8 cellular contexts compared by ENCODE assay signal in the genomic region with DNA sequence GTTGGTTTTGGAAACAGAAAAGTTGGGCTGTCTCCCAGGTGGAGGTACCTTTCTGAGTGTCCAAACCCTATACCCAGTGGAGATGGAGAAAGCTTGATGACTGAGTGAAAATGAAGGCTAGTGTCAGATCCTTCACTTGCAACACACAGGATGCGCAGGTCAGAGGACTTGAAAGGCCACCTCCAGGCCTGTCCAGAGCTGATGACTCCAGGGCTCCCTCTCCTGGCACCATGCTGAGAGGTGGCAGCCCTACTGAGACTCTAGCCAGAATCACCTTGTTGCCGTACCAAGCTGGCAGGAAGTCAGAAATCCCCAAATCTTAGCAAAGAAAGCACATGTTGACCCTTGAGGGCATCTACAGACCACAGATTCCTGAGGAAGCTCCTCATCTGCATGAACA. TPM values are rescaled to one million over a fixed set of nuclear protein-coding genes. Genes with fewer than 3 reads are reported as not detected.
DNase-seq lines count a peak whose midpoint lies in the region; ATAC-seq, FAIRE-seq and TF ChIP-seq lines count a peak whose summit lies in the region.

No MANE protein-coding gene starts in this region.

- RAD21 ChIA-PET in GM12878 (lab: Charles Lee; ENCODE audit: unreplicated experiment), result interaction anchor here (1.2 kb wide), 1 partner anchor 12 kb away, joined by 3 read pairs; no protein-coding TSS in a partner anchor

- CTCF ChIA-PET in GM12878 (lab: Yijun Ruan, JAX), result interaction anchor here (1.1 to 2.3 kb wide), 9 partner anchors 9 to 202 kb away, joined by 3 to 11 read pairs (median 5); no protein-coding TSS in a partner anchor

- H3K9ac ChIP-seq in GM12878 (ENCODE audit: control insufficient read depth, insufficient read depth, low read length) (no peak overlapping the region), neural progenitor cell (no peak overlapping the region)

- POLR2A ChIA-PET in GM12878 (lab: Charles Lee), result no interaction called here

- DNase-seq in NCI-H2196 (lab: John Stamatoyannopoulos, UW; ENCODE audit: unreplicated experiment) (peak; percentile 36), NCI-H2196 treated with DMSO at 0.1 percent for 48 hours (lab: John Stamatoyannopoulos, UW; ENCODE audit: unreplicated experiment) (no peak), LoVo (ENCODE audit: low spot score) (peak; percentile 23), GM12878 (ENCODE audit: low read depth, low spot score) (no peak), neural progenitor cell (ENCODE audit: low spot score) (no peak), dorsolateral prefrontal cortex (no peak), NCI-H524 treated with DMSO at 0.1 percent for 48 hours (lab: John Stamatoyannopoulos, UW) (no peak)

- ATAC-seq in GM12878 (peak; percentile 85), HG03460 (IDR thresholded peaks at IDR 0.05; ENCODE audit: unreplicated experiment) (no peak)

- no peaks in the 10 kb centered on the region for H3K36me3 Mint-ChIP-seq in neural progenitor cell

- peaks cover 54% of the 10 kb centered on the region for H3K27me3 Mint-ChIP-seq in neural progenitor cell (ENCODE audit: insufficient read depth, low read depth)

- H3K4me1 ChIP-seq in GM12878 (ENCODE audit: control insufficient read depth, insufficient read depth, low read length), result no peaks in the 10 kb centered on the region
- H3K4me1 ChIP-seq in neural progenitor cell, result peaks cover 4% of the 10 kb centered on the region

- no peaks in the 10 kb centered on the region for H3K79me2 ChIP-seq in GM12878 (ENCODE audit: control insufficient read depth, insufficient read depth, low read length)
- no peaks in the 10 kb centered on the region for H3K79me2 ChIP-seq in neural progenitor cell (ENCODE audit: low read depth)

- no peak for FAIRE-seq in GM12878 (lab: Jason Lieb, UNC)

- H3K36me3 ChIP-seq in GM12878 (ENCODE audit: control insufficient read depth in 2 of 2, insufficient read depth in 2 of 2, low read length in 1 of 2), result no peaks in the 10 kb centered on the region
- H3K36me3 ChIP-seq in neural progenitor cell, result no peaks in the 10 kb centered on the region

- no peaks in the 10 kb centered on the region for H4K20me1 ChIP-seq in GM12878 (ENCODE audit: control insufficient read depth, insufficient read depth)
- peaks cover 11% of the 10 kb centered on the region for H4K20me1 ChIP-seq in neural progenitor cell (ENCODE audit: low read depth)

- BruUV-seq in GM12878 (replicated peaks; lab: Mats Ljungman, UMichigan), result no TSS peak

- no peaks in the 10 kb centered on the region for H3F3A ChIP-seq in neural progenitor cell (ENCODE audit: low read depth)

- H3K9me3 ChIP-seq in GM12878 (replicated peaks; ENCODE audit: control insufficient read depth, insufficient read depth, low read length) (no peaks in the 10 kb centered on the region), neural progenitor cell (ENCODE audit: low read depth) (no peaks in the 10 kb centered on the region)

- 0% methylated on average over 2 of the region's 2 CpGs for WGBS in GM12878 (ENCODE audit: insufficient coverage, insufficient replicate concordance, low lambda C conversion rate, missing lambda C conversion rate)

- TF ChIP-seq RAD21 in GM12878 (IDR thresholded peaks at IDR 0.05; ENCODE audit: insufficient read depth, low read depth, low read length), result no peak

- TF ChIP-seq CTCF in GM12878 (IDR thresholded peaks at IDR 0.05 in 2 of 3, conservative IDR thresholded peaks at IDR 0.05 in 1 of 3; ENCODE audit: control insufficient read depth in 2 of 3, extremely low read depth in 1 of 3, insufficient read depth in 1 of 3, low read depth in 3 of 3, low read length in 3 of 3), result peak; percentile 41 to 61 (median 57)
- TF ChIP-seq CTCF in neural progenitor cell (IDR thresholded peaks at IDR 0.05), result peak; percentile 23
- TF ChIP-seq CTCF in dorsolateral prefrontal cortex (IDR thresholded peaks at IDR 0.05 in 54 of 56, conservative IDR thresholded peaks at IDR 0.05 in 2 of 56; ENCODE audit: low read depth in 1 of 56, partially characterized antibody in 56 of 56), result peak in 11 of 56 donors; percentile 7 to 33 (median 18)

- H3K27ac ChIP-seq in GM12878 (ENCODE audit: control insufficient read depth, insufficient read depth) (no peak overlapping the region), neural progenitor cell (no peak overlapping the region), dorsolateral prefrontal cortex (no peak overlapping the region)

- H3K27me3 ChIP-seq in GM12878 (replicated peaks in 1 of 2; ENCODE audit: control insufficient read depth in 2 of 2, insufficient read depth in 2 of 2, low read length in 1 of 2), result peaks cover 4 to 12% of the 10 kb centered on the region in 2 experiments; a peak in 2 of 4 replicates
- peaks cover 100% of the 10 kb centered on the region for H3K27me3 ChIP-seq in neural progenitor cell
- H3K27me3 ChIP-seq in dorsolateral prefrontal cortex, result no peaks in the 10 kb centered on the region

- intact Hi-C loops in GM12878 (cut with micrococcal nuclease; ENCODE audit: unreplicated experiment), result no loop called here
- intact Hi-C loops in dorsolateral prefrontal cortex (cut with DNase I), result no loop called here

- no peak overlapping the region for H3K27ac Mint-ChIP-seq in neural progenitor cell

- H3K4me2 ChIP-seq in GM12878 (ENCODE audit: control insufficient read depth, insufficient read depth) (no peak overlapping the region), neural progenitor cell (no peak overlapping the region)

- in situ Hi-C loops in GM12878 (cut with MboI), result no loop called here

- H2AFZ ChIP-seq in GM12878 (ENCODE audit: control insufficient read depth, low read depth, low read length) (no peak overlapping the region), neural progenitor cell (replicated peaks) (no peak overlapping the region)

- SMC1A ChIA-PET in GM12878 (lab: Charles Lee; ENCODE audit: uncharacterized antibody, unreplicated experiment), result interaction anchor here (1.2 to 1.6 kb wide), 2 partner anchors 57 to 88 kb away, joined by 3 to 4 read pairs; no protein-coding TSS in a partner anchor

- no peak overlapping the region for H3K4me3 Mint-ChIP-seq in neural progenitor cell

- no peak for TF ChIP-seq POLR2A in GM12878 (IDR thresholded peaks at IDR 0.05; ENCODE audit: low read depth, low read length)

- H3K4me3 ChIP-seq in GM12878, result no peak overlapping the region
- H3K4me3 ChIP-seq in neural progenitor cell, result no peak overlapping the region
- no peak overlapping the region for H3K4me3 ChIP-seq in dorsolateral prefrontal cortex

- TF ChIP-seq EP300 in GM12878 (IDR thresholded peaks at IDR 0.05; ENCODE audit: borderline replicate concordance in 1 of 2, control insufficient read depth in 1 of 2, low read depth in 2 of 2, low read length in 2 of 2), result no peak

- H3K9me3 Mint-ChIP-seq in neural progenitor cell, result peaks cover 21% of the 10 kb centered on the region

- H3K4me1 Mint-ChIP-seq in neural progenitor cell, result no peaks in the 10 kb centered on the region

TF ChIP-seq in GM12878, 131 proteins besides CTCF, POLR2A, EP300 and RAD21:
- TF ChIP-seq TAF1 (IDR thresholded peaks at IDR 0.05; ENCODE audit: borderline replicate concordance, low read depth, low read length) (no peak), SMC3 (IDR thresholded peaks at IDR 0.05; ENCODE audit: borderline replicate concordance, low read length) (peak; percentile 17; the same call in 1 of the 2 replicates)

RNA-seq across cellular contexts. Expression of a gene that starts 16.4 kb away (rescaled TPM):
- not detected in 2 replicates for total RNA-seq in GM12878 (2013; cell fraction: nucleolus; rRNA removed)
- total RNA-seq in GM12878 (2014; rRNA removed) (not detected in 2 replicates), GM12878 (2014; rRNA removed; fragmentation: Illumina TruSeq; extraction: Trizol) (not detected in 2 replicates), GM12878 (2021) (not detected in 2 replicates), neural progenitor cell (ENCODE audit: low replicate concordance) (not detected in 2 replicates), dorsolateral prefrontal cortex (1 to 10 TPM in 76 of 120 experiments, under 1 TPM in 43, not detected in 1; 0.23 to 3.5 (median 1.2) TPM)
- not detected for polyA plus RNA-seq in GM12878 (2011; ENCODE audit: low read depth)
- polyA plus RNA-seq in GM12878 (2011; rRNA removed) (not detected in 2 replicates), GM12878 (2014; fragmentation: Illumina TruSeq; extraction: Trizol) (not detected in 2 replicates), GM12878 (2014; fragmentation: Nextera tagmentation; extraction: Ambion mirVana) (not detected), GM12878 (2014; rRNA removed) (not detected in 2 replicates), GM12878 (2016; fragmentation: Nextera tagmentation; extraction: Ambion mirVana) (not detected)
- not detected in 2 replicates for polyA plus RNA-seq in GM12878 (2011; cell fraction: cytosol; rRNA removed)
- not detected in 2 replicates for polyA plus RNA-seq in GM12878 (2011; cell fraction: nucleus; rRNA removed)
- not detected in 2 replicates for polyA plus RNA-seq in GM12878 (2012)
- not detected in 2 replicates for polyA minus RNA-seq in GM12878 (2011; rRNA and poly(A)+ RNA removed)
- polyA minus RNA-seq in GM12878 (2011; cell fraction: cytosol; rRNA and poly(A)+ RNA removed), result not detected in 2 replicates
- not detected in 2 replicates for polyA minus RNA-seq in GM12878 (2011; cell fraction: nucleus; rRNA and poly(A)+ RNA removed)

RNA-seq across cellular contexts. Expression of a gene that starts 45.4 kb away (rescaled TPM):
- not detected in 2 replicates for total RNA-seq in GM12878 (2013; cell fraction: nucleolus; rRNA removed)
- total RNA-seq in GM12878 (2014; rRNA removed), result not detected in 2 replicates
- not detected in 2 replicates for total RNA-seq in GM12878 (2014; rRNA removed; fragmentation: Illumina TruSeq; extraction: Trizol)
- not detected in 2 replicates for total RNA-seq in GM12878 (2021)
- polyA plus RNA-seq in GM12878 (2011; ENCODE audit: low read depth), result not detected
- 0.03 TPM in 1 of 2 replicates, not detected in the other for polyA plus RNA-seq in GM12878 (2011; rRNA removed)
- 0.06 TPM in 1 of 2 replicates, not detected in the other for polyA plus RNA-seq in GM12878 (2011; cell fraction: cytosol; rRNA removed)
- polyA plus RNA-seq in GM12878 (2011; cell fraction: nucleus; rRNA removed), result 0.07 TPM in 1 of 2 replicates, not detected in the other
- polyA plus RNA-seq in GM12878 (2012), result not detected in 2 replicates
- polyA plus RNA-seq in GM12878 (2014; fragmentation: Illumina TruSeq; extraction: Trizol), result not detected in 2 replicates
- polyA plus RNA-seq in GM12878 (2014; fragmentation: Nextera tagmentation; extraction: Ambion mirVana), result not detected
- polyA plus RNA-seq in GM12878 (2014; rRNA removed), result not detected in 2 replicates
- not detected for polyA plus RNA-seq in GM12878 (2016; fragmentation: Nextera tagmentation; extraction: Ambion mirVana)
- not detected in 2 replicates for polyA minus RNA-seq in GM12878 (2011; rRNA and poly(A)+ RNA removed)
- not detected in 2 replicates for polyA minus RNA-seq in GM12878 (2011; cell fraction: cytosol; rRNA and poly(A)+ RNA removed)
- not detected in 2 replicates for polyA minus RNA-seq in GM12878 (2011; cell fraction: nucleus; rRNA and poly(A)+ RNA removed)
- 0.06 and 0.56 TPM in 2 replicates for total RNA-seq in neural progenitor cell (ENCODE audit: low replicate concordance)
- total RNA-seq in dorsolateral prefrontal cortex, result not detected

Comparison
In these comparisons a context has a peak if more than half of its experiments do, and no peak if none do; other contexts are left out.
1. DNase-seq: peak in NCI-H2196 (single experiment) and LoVo (single experiment); none in NCI-H2196 treated with DMSO at 0.1 percent for 48 hours (single experiment), GM12878 (single experiment), neural progenitor cell (single experiment), dorsolateral prefrontal cortex (0 of 10) and NCI-H524 treated with DMSO at 0.1 percent for 48 hours (single experiment).